In the genomic region with DNA sequence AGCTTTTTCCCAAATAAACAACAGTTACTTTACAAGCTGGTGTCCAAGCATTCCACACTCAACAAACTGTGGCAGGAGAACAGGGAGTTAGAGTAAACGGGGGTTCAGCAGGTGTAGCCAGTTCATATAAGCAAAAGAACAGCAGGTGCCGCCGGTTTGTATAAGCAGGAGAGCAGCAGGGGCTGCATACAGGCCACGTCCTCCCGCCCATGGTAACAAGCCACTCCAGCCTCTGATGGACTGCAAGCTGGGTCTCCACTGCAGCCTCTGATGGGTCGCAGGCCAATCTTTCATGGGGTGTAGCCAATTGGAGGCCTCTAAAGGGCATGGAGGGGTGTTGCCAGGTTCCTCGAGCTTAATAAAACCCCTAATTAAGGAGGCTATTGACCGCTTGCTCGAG, we compare ENCODE assay signal across 22 cellular contexts.
"Had no signal": no experiment of that assay in that cellular context is flagged by ENCODE, and none has a peak within 500 bp of the region (broad histone marks: within the 10 kb centered on the region; RNA-seq: fewer than 3 reads in every experiment).

No MANE protein-coding gene starts in this region.

- ATAC-seq: Panc1, PC-3, SK-N-SH treated with all-trans-retinoic acid at 6 μM for 48 hours had no signal

- H3K4me3 ChIP-seq: SJCRH30 had no signal

- H3K9me3 ChIP-seq: SJCRH30 had no signal

- H3K4me1 ChIP-seq: SJCRH30 had no signal

- H3K36me3 ChIP-seq: SJCRH30 had no signal

- DNase-seq: KBM-7; MV-4-11; NCI-H1048; NCI-H1105; NCI-H1417; NCI-H1436 treated with DMSO at 0.1 percent for 48 hours; NCI-H187; NCI-H2029; NCI-H2081 treated with DMSO at 0.1 percent for 48 hours; NCI-H2171; NCI-H226; NCI-H446; NCI-H510A; NCI-H524 treated with DMSO at 0.1 percent for 48 hours; NCI-H69; NK-92 treated with Interleukin-12 subunit alpha and Interleukin-12 subunit beta, amount 100 ng/mL, for 24 hours; PC-3; SHP77 treated with DMSO at 0.1 percent for 48 hours; SJCRH30 had no signal

- H3K27me3 ChIP-seq: SJCRH30 had no signal

- H3K27ac ChIP-seq: RWPE1, SJCRH30 had no signal
